In the genomic region with DNA sequence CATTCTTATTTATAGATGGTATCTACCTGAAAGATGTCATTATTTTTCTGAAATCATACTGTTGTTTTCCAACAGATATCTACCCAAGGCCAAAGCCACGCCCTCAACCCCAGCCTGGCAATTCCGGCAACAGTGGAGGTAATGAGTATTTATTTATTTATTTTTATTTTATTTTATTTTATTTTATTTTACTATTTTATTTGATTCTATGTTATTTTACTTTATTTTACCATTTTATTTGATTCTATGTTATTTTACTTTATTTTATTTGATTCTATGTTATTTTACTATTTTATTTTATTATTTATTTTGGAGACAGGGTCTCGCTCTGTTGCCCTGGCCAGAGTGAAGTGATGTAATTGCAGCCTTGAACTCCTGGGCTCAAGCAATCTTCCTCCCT, we compare ENCODE assay signal across 41 cellular contexts. TPM values are rescaled to one million over a fixed set of nuclear protein-coding genes. Genes with fewer than 3 reads are reported as not detected.
"Had no signal": no experiment of that assay in that cellular context is flagged by ENCODE, and none has a peak within 500 bp of the region (broad histone marks: within the 10 kb centered on the region; RNA-seq: fewer than 3 reads in every experiment).

No MANE protein-coding gene starts in this region.

- H3K4me3 Mint-ChIP-seq: activated naive CD4-positive, alpha-beta T cell treated with anti-CD3 and anti-CD28 coated beads for 36 hours; activated naive CD4-positive, alpha-beta T cell treated with anti-CD3 and anti-CD28 coated beads, Interleukin-2, amount 10 ng/mL, durations not matched to agents 7 days and 5 days; activated naive CD4-positive, alpha-beta T cell treated with anti-CD3 and anti-CD28 coated beads, Interleukin-2, amount 50 U/mL, for 24 hours; activated naive CD8-positive, alpha-beta T cell; activated naive CD8-positive, alpha-beta T cell treated with anti-CD3 and anti-CD28 coated beads for 36 hours; activated naive CD8-positive, alpha-beta T cell treated with anti-CD3 and anti-CD28 coated beads, Interleukin-2, amount 10 ng/mL, durations not matched to agents 7 days and 5 days; activated naive CD8-positive, alpha-beta T cell treated with anti-CD3 and anti-CD28 coated beads, Interleukin-2, amount 50 U/mL, for 24 hours; activated T-cell treated with anti-CD3 and anti-CD28 coated beads, Interleukin-2, amount 50 U/mL, for 24 hours; activated T-cell treated with anti-CD3 and anti-CD28 coated beads, Interleukin-2, amount 50 U/mL, for 4 hours; activated T-cell treated with anti-CD3 and anti-CD28 coated beads, Interleukin-2, amount 50 U/mL, for 72 hours; activated T-helper 1 cell treated with anti-CD3 and anti-CD28 coated beads, Interleukin-12 subunit alpha, Interleukin-12 subunit beta, Interleukin-2, Interleukin-4 antibody, amounts not matched to agents 30 ng/mL and 10 ng/mL and 1 ng/mL, durations not matched to agents 14 hours and 24 hours and 36 hours; activated T-helper 17 cell treated with anti-CD3 and anti-CD28 coated beads, Interleukin-2, amount 50 U/mL, for 72 hours; brain; central memory CD8-positive, alpha-beta T cell had no signal

- ATAC-seq: activated naive CD4-positive, alpha-beta T cell treated with anti-CD3 and anti-CD28 coated beads, Interleukin-2, amount 50 U/mL, for 72 hours; activated naive CD8-positive, alpha-beta T cell treated with anti-CD3 and anti-CD28 coated beads, Interleukin-2, amount 50 U/mL, for 24 hours; activated T-cell treated with anti-CD3 and anti-CD28 coated beads, Interleukin-2, amount 50 U/mL, for 4 hours; activated T-cell treated with anti-CD3 and anti-CD28 coated beads, Interleukin-2, amount 50 U/mL, for 72 hours; activated T-helper 17 cell treated with anti-CD3 and anti-CD28 coated beads, Interleukin-2, amount 50 U/mL, for 72 hours; body of pancreas had no signal

- H3K27ac Mint-ChIP-seq: activated naive CD4-positive, alpha-beta T cell treated with anti-CD3 and anti-CD28 coated beads for 36 hours; activated naive CD4-positive, alpha-beta T cell treated with anti-CD3 and anti-CD28 coated beads, Interleukin-2, amount 10 ng/mL, durations not matched to agents 7 days and 5 days; activated naive CD4-positive, alpha-beta T cell treated with anti-CD3 and anti-CD28 coated beads, Interleukin-2, amount 50 U/mL, for 24 hours; activated naive CD4-positive, alpha-beta T cell treated with anti-CD3 and anti-CD28 coated beads, Interleukin-2, amount 50 U/mL, for 72 hours; activated naive CD8-positive, alpha-beta T cell; activated naive CD8-positive, alpha-beta T cell treated with anti-CD3 and anti-CD28 coated beads for 36 hours; activated naive CD8-positive, alpha-beta T cell treated with anti-CD3 and anti-CD28 coated beads, Interleukin-2, amount 10 ng/mL, durations not matched to agents 7 days and 5 days; activated naive CD8-positive, alpha-beta T cell treated with anti-CD3 and anti-CD28 coated beads, Interleukin-2, amount 50 U/mL, for 24 hours; activated T-cell treated with anti-CD3 and anti-CD28 coated beads, Interleukin-2, amount 50 U/mL, for 24 hours; activated T-cell treated with anti-CD3 and anti-CD28 coated beads, Interleukin-2, amount 50 U/mL, for 72 hours; activated T-helper 1 cell treated with anti-CD3 and anti-CD28 coated beads, Interleukin-12 subunit alpha, Interleukin-12 subunit beta, Interleukin-2, Interleukin-4 antibody, amounts not matched to agents 30 ng/mL and 10 ng/mL and 1 ng/mL, durations not matched to agents 14 hours and 24 hours and 36 hours; activated T-helper 17 cell treated with anti-CD3 and anti-CD28 coated beads, Interleukin-2, amount 50 U/mL, for 72 hours; activated T-helper 2 cell treated with anti-CD3 and anti-CD28 coated beads, Interferon-gamma antibody, Interleukin-2, Interleukin-4, amounts not matched to agents 10 μg/mL and 5 μg/mL and 100 μg/mL, durations not matched to agents 14 hours and 24 hours and 36 hours; brain had no signal

- H3K4me1 Mint-ChIP-seq: activated naive CD4-positive, alpha-beta T cell treated with anti-CD3 and anti-CD28 coated beads, Interleukin-2, amount 10 ng/mL, durations not matched to agents 7 days and 5 days; activated naive CD4-positive, alpha-beta T cell treated with anti-CD3 and anti-CD28 coated beads, Interleukin-2, amount 50 U/mL, for 24 hours; activated naive CD8-positive, alpha-beta T cell treated with anti-CD3 and anti-CD28 coated beads for 36 hours; activated naive CD8-positive, alpha-beta T cell treated with anti-CD3 and anti-CD28 coated beads, Interleukin-2, amount 10 ng/mL, durations not matched to agents 7 days and 5 days; activated naive CD8-positive, alpha-beta T cell treated with anti-CD3 and anti-CD28 coated beads, Interleukin-2, amount 50 U/mL, for 24 hours; activated T-helper 17 cell treated with anti-CD3 and anti-CD28 coated beads, Interleukin-2, amount 50 U/mL, for 72 hours; brain; central memory CD8-positive, alpha-beta T cell had no signal

- H3K4me1 ChIP-seq: adrenal gland, ascending aorta, body of pancreas, breast epithelium had no signal

- H3K36me3 ChIP-seq: adrenal gland, ascending aorta, brain microvascular endothelial cell, breast epithelium, cardiac muscle cell had no signal

- H3K9me3 ChIP-seq: adrenal gland, ascending aorta, body of pancreas, breast epithelium had no signal

- H3K4me3 ChIP-seq: adrenal gland, ascending aorta, body of pancreas, breast epithelium, cardiac muscle cell had no signal

- FAIRE-seq: astrocyte, bronchial epithelial cell had no signal

- H3K27me3 ChIP-seq: adrenal gland, ascending aorta, body of pancreas, brain microvascular endothelial cell, cardiac muscle cell had no signal

- H3K36me3 Mint-ChIP-seq: activated naive CD4-positive, alpha-beta T cell treated with anti-CD3 and anti-CD28 coated beads, Interleukin-2, amount 10 ng/mL, durations not matched to agents 7 days and 5 days; activated naive CD4-positive, alpha-beta T cell treated with anti-CD3 and anti-CD28 coated beads, Interleukin-2, amount 50 U/mL, for 24 hours; activated naive CD4-positive, alpha-beta T cell treated with anti-CD3 and anti-CD28 coated beads, Interleukin-2, amount 50 U/mL, for 72 hours; activated naive CD8-positive, alpha-beta T cell treated with anti-CD3 and anti-CD28 coated beads for 36 hours; activated naive CD8-positive, alpha-beta T cell treated with anti-CD3 and anti-CD28 coated beads, Interleukin-2, amount 10 ng/mL, durations not matched to agents 7 days and 5 days; brain had no signal

- DNase-seq: activated effector memory CD4-positive, alpha-beta T cell treated with anti-CD3 and anti-CD28 coated beads, Interleukin-2, amount 50 U/mL, for 16 hours; activated effector memory CD4-positive, alpha-beta T cell treated with Interleukin-2 at 50 U/mL for 16 hours; activated gamma-delta T cell; activated gamma-delta T cell treated with Interleukin-2 at 50 U/mL for 16 hours; activated naive CD4-positive, alpha-beta T cell; activated naive CD4-positive, alpha-beta T cell treated with anti-CD3 and anti-CD28 coated beads for 36 hours; activated naive CD4-positive, alpha-beta T cell treated with anti-CD3 and anti-CD28 coated beads, Interleukin-2, amount 10 ng/mL, durations not matched to agents 7 days and 5 days; activated naive CD4-positive, alpha-beta T cell treated with anti-CD3 and anti-CD28 coated beads, Interleukin-2, amount 50 U/mL, for 16 hours; activated naive CD4-positive, alpha-beta T cell treated with Interleukin-2 at 50 U/mL for 16 hours; activated naive CD8-positive, alpha-beta T cell treated with anti-CD3 and anti-CD28 coated beads for 36 hours; activated naive CD8-positive, alpha-beta T cell treated with anti-CD3 and anti-CD28 coated beads, Interleukin-2, amount 10 ng/mL, durations not matched to agents 7 days and 5 days; activated naive CD8-positive, alpha-beta T cell treated with anti-CD3 and anti-CD28 coated beads, Interleukin-2, amount 50 U/mL, for 24 hours; activated T-cell treated with anti-CD3 and anti-CD28 coated beads, Interleukin-2, amount 50 U/mL, for 24 hours; activated T-cell treated with anti-CD3 and anti-CD28 coated beads, Interleukin-2, amount 50 U/mL, for 4 hours; activated T-cell treated with anti-CD3 and anti-CD28 coated beads, Interleukin-2, amount 50 U/mL, for 48 hours; activated T-cell treated with anti-CD3 and anti-CD28 coated beads, Interleukin-2, amount 50 U/mL, for 72 hours; adrenal gland; amniotic stem cell; amygdala; anterior cingulate cortex; aorta; body of pancreas; brain microvascular endothelial cell; caudate nucleus; central memory CD4-positive, alpha-beta T cell; cerebellar nuclear complex had no signal

- H3K9me3 Mint-ChIP-seq: activated naive CD4-positive, alpha-beta T cell treated with anti-CD3 and anti-CD28 coated beads for 36 hours; activated naive CD4-positive, alpha-beta T cell treated with anti-CD3 and anti-CD28 coated beads, Interleukin-2, amount 10 ng/mL, durations not matched to agents 7 days and 5 days; activated naive CD4-positive, alpha-beta T cell treated with anti-CD3 and anti-CD28 coated beads, Interleukin-2, amount 50 U/mL, for 24 hours; activated naive CD4-positive, alpha-beta T cell treated with anti-CD3 and anti-CD28 coated beads, Interleukin-2, amount 50 U/mL, for 72 hours; activated naive CD8-positive, alpha-beta T cell treated with anti-CD3 and anti-CD28 coated beads for 36 hours; activated naive CD8-positive, alpha-beta T cell treated with anti-CD3 and anti-CD28 coated beads, Interleukin-2, amount 10 ng/mL, durations not matched to agents 7 days and 5 days; activated naive CD8-positive, alpha-beta T cell treated with anti-CD3 and anti-CD28 coated beads, Interleukin-2, amount 50 U/mL, for 24 hours; activated T-cell treated with anti-CD3 and anti-CD28 coated beads, Interleukin-2, amount 50 U/mL, for 24 hours; activated T-cell treated with anti-CD3 and anti-CD28 coated beads, Interleukin-2, amount 50 U/mL, for 4 hours; activated T-cell treated with anti-CD3 and anti-CD28 coated beads, Interleukin-2, amount 50 U/mL, for 72 hours; activated T-helper 1 cell treated with anti-CD3 and anti-CD28 coated beads, Interleukin-12 subunit alpha, Interleukin-12 subunit beta, Interleukin-2, Interleukin-4 antibody, amounts not matched to agents 30 ng/mL and 10 ng/mL and 1 ng/mL, durations not matched to agents 14 hours and 24 hours and 36 hours; activated T-helper 17 cell treated with anti-CD3 and anti-CD28 coated beads, Interleukin-2, amount 50 U/mL, for 72 hours; activated T-helper 2 cell treated with anti-CD3 and anti-CD28 coated beads, Interferon-gamma antibody, Interleukin-2, Interleukin-4, amounts not matched to agents 10 μg/mL and 5 μg/mL and 100 μg/mL, durations not matched to agents 14 hours and 24 hours and 36 hours; brain; central memory CD8-positive, alpha-beta T cell had no signal

- H3K27ac ChIP-seq: adrenal gland, ascending aorta, body of pancreas, brain microvascular endothelial cell, breast epithelium, cardiac muscle cell had no signal

- H3K27me3 Mint-ChIP-seq: activated naive CD4-positive, alpha-beta T cell treated with anti-CD3 and anti-CD28 coated beads, Interleukin-2, amount 50 U/mL, for 24 hours; activated naive CD8-positive, alpha-beta T cell; activated naive CD8-positive, alpha-beta T cell treated with anti-CD3 and anti-CD28 coated beads for 36 hours; activated naive CD8-positive, alpha-beta T cell treated with anti-CD3 and anti-CD28 coated beads, Interleukin-2, amount 10 ng/mL, durations not matched to agents 7 days and 5 days; activated naive CD8-positive, alpha-beta T cell treated with anti-CD3 and anti-CD28 coated beads, Interleukin-2, amount 50 U/mL, for 24 hours; central memory CD8-positive, alpha-beta T cell had no signal

RNA-seq across cellular contexts. Expression of gene XG, which starts 37.7 kb away (rescaled TPM):
- total RNA-seq: activated naive CD4-positive, alpha-beta T cell treated with anti-CD3 and anti-CD28 coated beads for 36 hours; activated naive CD8-positive, alpha-beta T cell treated with anti-CD3 and anti-CD28 coated beads for 36 hours; activated T-cell treated with anti-CD3 and anti-CD28 coated beads, Interleukin-2, amount 50 U/mL, for 4 hours; activated T-cell treated with anti-CD3 and anti-CD28 coated beads, Interleukin-2, amount 50 U/mL, for 72 hours; activated T-helper 2 cell treated with anti-CD3 and anti-CD28 coated beads, Interferon-gamma antibody, Interleukin-2, Interleukin-4, amounts not matched to agents 10 μg/mL and 5 μg/mL and 100 μg/mL, durations not matched to agents 14 hours and 24 hours and 36 hours; adrenal gland; cardiac muscle cell; cerebellum; chondrocyte had no signal

RNA-seq across cellular contexts. Expression of gene GYG2, which starts 39.2 kb away (rescaled TPM):
- total RNA-seq: activated naive CD4-positive, alpha-beta T cell treated with anti-CD3 and anti-CD28 coated beads for 36 hours; activated naive CD4-positive, alpha-beta T cell treated with anti-CD3 and anti-CD28 coated beads, Interleukin-2, amount 50 U/mL, for 72 hours; activated naive CD8-positive, alpha-beta T cell treated with anti-CD3 and anti-CD28 coated beads for 36 hours; activated naive CD8-positive, alpha-beta T cell treated with anti-CD3 and anti-CD28 coated beads, Interleukin-2, amount 10 ng/mL, durations not matched to agents 7 days and 5 days; activated T-cell treated with anti-CD3 and anti-CD28 coated beads, Interleukin-2, amount 50 U/mL, for 4 hours; activated T-cell treated with anti-CD3 and anti-CD28 coated beads, Interleukin-2, amount 50 U/mL, for 72 hours; activated T-helper 1 cell treated with anti-CD3 and anti-CD28 coated beads, Interleukin-12 subunit alpha, Interleukin-12 subunit beta, Interleukin-2, Interleukin-4 antibody, amounts not matched to agents 30 ng/mL and 10 ng/mL and 1 ng/mL, durations not matched to agents 14 hours and 24 hours and 36 hours; activated T-helper 17 cell treated with anti-CD3 and anti-CD28 coated beads, Interleukin-2, amount 50 U/mL, for 72 hours; activated T-helper 2 cell treated with anti-CD3 and anti-CD28 coated beads, Interferon-gamma antibody, Interleukin-2, Interleukin-4, amounts not matched to agents 10 μg/mL and 5 μg/mL and 100 μg/mL, durations not matched to agents 14 hours and 24 hours and 36 hours had no signal
